ENCODE assay signal across 1 cellular context in genomic region chr6:83114164-83114563, GRCh38.
TF ChIP-seq lines count a peak whose summit lies in the region.

No MANE protein-coding gene starts in this region.

TF ChIP-seq in endothelial cell of umbilical vein, 7 proteins besides CTCF, POLR2A, EP300 and RAD21:
- TF ChIP-seq GATA2 (IDR thresholded peaks at IDR 0.05; ENCODE audit: insufficient read depth, insufficient read length, low read depth, low read length) (no peak), MAX (IDR thresholded peaks at IDR 0.05; ENCODE audit: insufficient read depth, insufficient read length) (no peak), POLR2AphosphoS5 (IDR thresholded peaks at IDR 0.05; ENCODE audit: insufficient read depth, low read depth, low read length) (no peak), MYC (IDR thresholded peaks at IDR 0.05; ENCODE audit: low read depth, low read length) (no peak), FOS (IDR thresholded peaks at IDR 0.05; ENCODE audit: borderline replicate concordance, insufficient read depth, low read length) (no peak), JUN (IDR thresholded peaks at IDR 0.05; ENCODE audit: borderline replicate concordance, insufficient read depth, insufficient read length, low read depth) (no peak), EZH2 (IDR thresholded peaks at IDR 0.05; ENCODE audit: borderline replicate concordance, low read depth, low read length, severe bottlenecking) (no peak)
